In genomic region chr16:9900576-9900975, GRCh38 we compare ENCODE assay signal across 30 cellular contexts.
"Had no signal": no experiment of that assay in that cellular context is flagged by ENCODE, and none has a peak within 500 bp of the region (broad histone marks: within the 10 kb centered on the region; RNA-seq: fewer than 3 reads in every experiment).

No MANE protein-coding gene starts in this region.

- H3K27me3 ChIP-seq: brain microvascular endothelial cell, dorsolateral prefrontal cortex, foreskin keratinocyte, heart left ventricle had no signal

- H3K9me3 ChIP-seq: gastrocnemius medialis, heart left ventricle had no signal

- H3K4me3 ChIP-seq: coronary artery, dorsolateral prefrontal cortex, gastrocnemius medialis, heart left ventricle had no signal

- DNase-seq: activated B cell treated with CpG ODN at 0.5 μM for 24 hours; activated CD4-positive, alpha-beta memory T cell treated with anti-CD3 and anti-CD28 coated beads, Interleukin-2, amount 10 ng/mL, durations not matched to agents 7 days and 5 days; activated CD4-positive, alpha-beta T cell treated with anti-CD3 and anti-CD28 coated beads for 48 hours; activated CD4-positive, alpha-beta T cell treated with anti-CD3 and anti-CD28 coated beads, Interleukin-2, amount 50 U/mL, for 1 hour; activated CD8-positive, alpha-beta memory T cell treated with anti-CD3 and anti-CD28 coated beads, Interleukin-2, amount 50 U/mL, for 48 hours; activated gamma-delta T cell; activated naive CD4-positive, alpha-beta T cell treated with anti-CD3 and anti-CD28 coated beads, Interleukin-2, amount 50 U/mL, for 16 hours; activated naive CD4-positive, alpha-beta T cell treated with Interleukin-2 at 50 U/mL for 16 hours; activated T-cell treated with anti-CD3 and anti-CD28 coated beads for 4 hours; activated T-cell treated with anti-CD3 and anti-CD28 coated beads, Interleukin-2, amount 50 U/mL, for 24 hours; activated T-cell treated with anti-CD3 and anti-CD28 coated beads, Interleukin-2, amount 50 U/mL, for 72 hours; amniotic stem cell; anterior cingulate cortex; brain microvascular endothelial cell; dorsolateral prefrontal cortex; effector memory CD4-positive, alpha-beta T cell; endodermal cell; foreskin keratinocyte; gastrocnemius medialis; glutamatergic neuron; heart left ventricle; T-helper 1 cell; T-helper 17 cell; T1000; WERI-Rb-1 had no signal

- H3K4me1 ChIP-seq: foreskin keratinocyte, gastrocnemius medialis, heart left ventricle had no signal

- H3K27ac ChIP-seq: brain microvascular endothelial cell, coronary artery, dorsolateral prefrontal cortex, foreskin keratinocyte, gastrocnemius medialis, heart left ventricle, WERI-Rb-1 had no signal

- ATAC-seq: activated CD4-positive, CD25-positive, alpha-beta regulatory T cell treated with anti-CD3 and anti-CD28 coated beads, Interleukin-2, amount 50 U/mL, for 24 hours; activated T-cell treated with anti-CD3 and anti-CD28 coated beads, Interleukin-2, amount 50 U/mL, for 72 hours; esophagus mucosa; foreskin keratinocyte; gastrocnemius medialis; T-helper 17 cell had no signal

- FAIRE-seq: astrocyte, bronchial epithelial cell had no signal

- H3K36me3 ChIP-seq: brain microvascular endothelial cell, gastrocnemius medialis, heart left ventricle, WERI-Rb-1 had no signal
